Comparison of ENCODE assay signal across 18 cellular contexts in genomic region chr10:11919271-11919670, GRCh38.
DNase-seq lines count a peak whose midpoint lies in the region; ATAC-seq and TF ChIP-seq lines count a peak whose summit lies in the region.
"Had no signal": no experiment of that assay in that cellular context is flagged by ENCODE, and none has a peak within 500 bp of the region (broad histone marks: within the 10 kb centered on the region; RNA-seq: fewer than 3 reads in every experiment).

No MANE protein-coding gene starts in this region.

- DNase-seq in NCI-H1417 (lab: John Stamatoyannopoulos, UW) (peak in 2 of 3 experiments; percentile 7 to 62), NCI-H1417 treated with DMSO at 0.1 percent for 48 hours (lab: John Stamatoyannopoulos, UW) (no peak), cardiac muscle cell (ENCODE audit: low read depth in 1 of 2, low spot score in 1 of 2) (no peak), cardiac septum (ENCODE audit: low spot score) (no peak), iPS DF 6.9 (ENCODE audit: low read depth, low spot score) (no peak), medulla oblongata (ENCODE audit: extremely low spot score) (no peak)
- no peak for DNase-seq in stimulated activated CD4-positive, alpha-beta T cell treated with anti-CD3 and anti-CD28 coated beads, Interleukin-4, amount 100 ng/mL, for 4 hours
- DNase-seq: CD8-positive, alpha-beta memory T cell; COR-L47; DMS 273 treated with DMSO at 0.1 percent for 48 hours; DMS53; DND-41; EL had no signal

- H3K4me1 ChIP-seq in cardiac muscle cell (ENCODE audit: low read depth) (peaks cover 3% of the 10 kb centered on the region), iPS DF 6.9 (ENCODE audit: control insufficient read depth, insufficient read depth, low read length) (no peaks in the 10 kb centered on the region)
- H3K4me1 ChIP-seq: HAP-1 had no signal

- no CpG with 5 or more reads among the region's 7 CpGs for WGBS in iPS DF 6.9 (ENCODE audit: insufficient coverage, insufficient read length)

- peak overlapping the region; percentile 64 for H3K27ac ChIP-seq in cardiac muscle cell
- no peak overlapping the region for H3K27ac ChIP-seq in iPS DF 6.9 (ENCODE audit: low read length)
- H3K27ac ChIP-seq: 22Rv1, BLaER1 had no signal

- H3K36me3 ChIP-seq in cardiac muscle cell (peaks cover 2% of the 10 kb centered on the region), iPS DF 6.9 (ENCODE audit: control insufficient read depth, insufficient read depth, low read length) (peaks cover 9% of the 10 kb centered on the region; the same call in 1 of the 2 replicates)

- intact Hi-C loops in cardiac septum (cut with DNase I): no loop called here

- TF ChIP-seq CTCF in cardiac muscle cell (IDR thresholded peaks at IDR 0.05; ENCODE audit: low read depth, low read length): no peak

- H3K9me3 ChIP-seq in cardiac muscle cell (ENCODE audit: low read depth): no peaks in the 10 kb centered on the region
- no peaks in the 10 kb centered on the region for H3K9me3 ChIP-seq in iPS DF 6.9 (ENCODE audit: control insufficient read depth, insufficient read depth, low read length)
- H3K9me3 ChIP-seq: BLaER1, HAP-1 had no signal

- H3K27me3 ChIP-seq in cardiac muscle cell (no peaks in the 10 kb centered on the region), iPS DF 6.9 (ENCODE audit: control insufficient read depth, insufficient read depth, low read length) (no peaks in the 10 kb centered on the region)
- H3K27me3 ChIP-seq: BLaER1 had no signal

- H3K4me3 ChIP-seq in cardiac muscle cell (no peak overlapping the region), iPS DF 6.9 (ENCODE audit: low read length) (0 out of 2 replicates have a peak overlapping the region, but pooled peaks have one; percentile 7)
- H3K4me3 ChIP-seq: BLaER1, GM12878, HAP-1 had no signal

- ATAC-seq in HG02759 (IDR thresholded peaks at IDR 0.05; ENCODE audit: unreplicated experiment): no peak
- ATAC-seq: GM12878 had no signal

Comparison
In these comparisons a context has a peak if more than half of its experiments do, and no peak if none do; other contexts are left out.
1. DNase-seq: peak in NCI-H1417 (2 of 3); none in NCI-H1417 treated with DMSO at 0.1 percent for 48 hours (single experiment), cardiac muscle cell (0 of 2), cardiac septum (single experiment), iPS DF 6.9 (single experiment), medulla oblongata (single experiment) and stimulated activated CD4-positive, alpha-beta T cell treated with anti-CD3 and anti-CD28 coated beads, Interleukin-4, amount 100 ng/mL, for 4 hours (0 of 2).